In the genomic region with DNA sequence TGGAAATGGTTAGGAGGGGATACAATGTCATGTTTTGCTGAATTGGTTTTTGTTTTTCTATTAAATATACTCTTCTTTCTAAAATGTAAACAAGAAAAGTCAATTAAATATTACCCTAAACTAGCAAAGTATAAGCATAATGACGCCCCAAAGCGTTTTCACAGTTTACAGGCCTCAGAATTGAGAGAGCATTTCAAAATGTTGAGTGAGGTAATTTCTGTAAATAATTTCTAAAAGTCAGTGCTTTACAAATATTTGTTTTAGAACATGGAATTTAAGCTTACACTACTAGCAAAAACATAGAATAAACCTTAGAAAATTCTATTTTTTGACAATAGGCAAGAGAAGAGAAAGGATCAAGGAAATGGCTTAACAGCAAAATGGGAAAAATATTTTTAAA, we compare ENCODE assay signal across 1 cellular context.
TF ChIP-seq lines count a peak whose summit lies in the region.

No MANE protein-coding gene starts in this region.

TF ChIP-seq in liver, 16 proteins besides CTCF, POLR2A, EP300 and RAD21 (continued from another document):
- TF ChIP-seq, protein P1, sequence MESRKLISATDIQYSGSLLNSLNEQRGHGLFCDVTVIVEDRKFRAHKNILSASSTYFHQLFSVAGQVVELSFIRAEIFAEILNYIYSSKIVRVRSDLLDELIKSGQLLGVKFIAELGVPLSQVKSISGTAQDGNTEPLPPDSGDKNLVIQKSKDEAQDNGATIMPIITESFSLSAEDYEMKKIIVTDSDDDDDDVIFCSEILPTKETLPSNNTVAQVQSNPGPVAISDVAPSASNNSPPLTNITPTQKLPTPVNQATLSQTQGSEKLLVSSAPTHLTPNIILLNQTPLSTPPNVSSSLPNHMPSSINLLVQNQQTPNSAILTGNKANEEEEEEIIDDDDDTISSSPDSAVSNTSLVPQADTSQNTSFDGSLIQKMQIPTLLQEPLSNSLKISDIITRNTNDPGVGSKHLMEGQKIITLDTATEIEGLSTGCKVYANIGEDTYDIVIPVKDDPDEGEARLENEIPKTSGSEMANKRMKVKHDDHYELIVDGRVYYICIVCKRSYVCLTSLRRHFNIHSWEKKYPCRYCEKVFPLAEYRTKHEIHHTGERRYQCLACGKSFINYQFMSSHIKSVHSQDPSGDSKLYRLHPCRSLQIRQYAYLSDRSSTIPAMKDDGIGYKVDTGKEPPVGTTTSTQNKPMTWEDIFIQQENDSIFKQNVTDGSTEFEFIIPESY (IDR thresholded peaks at IDR 0.05) = no peak
- TF ChIP-seq EGR1 (IDR thresholded peaks at IDR 0.05; ENCODE audit: low read depth in 2 of 2) = no peak
- TF ChIP-seq FOXA1 (IDR thresholded peaks at IDR 0.05) = no peak
- TF ChIP-seq, protein P2, sequence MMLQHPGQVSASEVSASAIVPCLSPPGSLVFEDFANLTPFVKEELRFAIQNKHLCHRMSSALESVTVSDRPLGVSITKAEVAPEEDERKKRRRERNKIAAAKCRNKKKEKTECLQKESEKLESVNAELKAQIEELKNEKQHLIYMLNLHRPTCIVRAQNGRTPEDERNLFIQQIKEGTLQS (IDR thresholded peaks at IDR 0.05) = no peak
- TF ChIP-seq JUND (IDR thresholded peaks at IDR 0.05) = peak; percentile 17 to 53
- no peak for TF ChIP-seq TAF1 (conservative IDR thresholded peaks at IDR 0.05)
- TF ChIP-seq NR2F2 (IDR thresholded peaks at IDR 0.05) = no peak
- TF ChIP-seq, protein P3, sequence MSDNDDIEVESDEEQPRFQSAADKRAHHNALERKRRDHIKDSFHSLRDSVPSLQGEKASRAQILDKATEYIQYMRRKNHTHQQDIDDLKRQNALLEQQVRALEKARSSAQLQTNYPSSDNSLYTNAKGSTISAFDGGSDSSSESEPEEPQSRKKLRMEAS (IDR thresholded peaks at IDR 0.05) = no peak
- no peak for TF ChIP-seq HNF4G (IDR thresholded peaks at IDR 0.05)
- TF ChIP-seq YY1 (IDR thresholded peaks at IDR 0.05) = peak; percentile 21
- peak; percentile 35 for TF ChIP-seq SP1 (IDR thresholded peaks at IDR 0.05)
- TF ChIP-seq RXRA (IDR thresholded peaks at IDR 0.05) = no peak
- TF ChIP-seq GABPA (IDR thresholded peaks at IDR 0.05 in 1 of 2, conservative IDR thresholded peaks at IDR 0.05 in 1 of 2) = no peak
- TF ChIP-seq, protein P4, sequence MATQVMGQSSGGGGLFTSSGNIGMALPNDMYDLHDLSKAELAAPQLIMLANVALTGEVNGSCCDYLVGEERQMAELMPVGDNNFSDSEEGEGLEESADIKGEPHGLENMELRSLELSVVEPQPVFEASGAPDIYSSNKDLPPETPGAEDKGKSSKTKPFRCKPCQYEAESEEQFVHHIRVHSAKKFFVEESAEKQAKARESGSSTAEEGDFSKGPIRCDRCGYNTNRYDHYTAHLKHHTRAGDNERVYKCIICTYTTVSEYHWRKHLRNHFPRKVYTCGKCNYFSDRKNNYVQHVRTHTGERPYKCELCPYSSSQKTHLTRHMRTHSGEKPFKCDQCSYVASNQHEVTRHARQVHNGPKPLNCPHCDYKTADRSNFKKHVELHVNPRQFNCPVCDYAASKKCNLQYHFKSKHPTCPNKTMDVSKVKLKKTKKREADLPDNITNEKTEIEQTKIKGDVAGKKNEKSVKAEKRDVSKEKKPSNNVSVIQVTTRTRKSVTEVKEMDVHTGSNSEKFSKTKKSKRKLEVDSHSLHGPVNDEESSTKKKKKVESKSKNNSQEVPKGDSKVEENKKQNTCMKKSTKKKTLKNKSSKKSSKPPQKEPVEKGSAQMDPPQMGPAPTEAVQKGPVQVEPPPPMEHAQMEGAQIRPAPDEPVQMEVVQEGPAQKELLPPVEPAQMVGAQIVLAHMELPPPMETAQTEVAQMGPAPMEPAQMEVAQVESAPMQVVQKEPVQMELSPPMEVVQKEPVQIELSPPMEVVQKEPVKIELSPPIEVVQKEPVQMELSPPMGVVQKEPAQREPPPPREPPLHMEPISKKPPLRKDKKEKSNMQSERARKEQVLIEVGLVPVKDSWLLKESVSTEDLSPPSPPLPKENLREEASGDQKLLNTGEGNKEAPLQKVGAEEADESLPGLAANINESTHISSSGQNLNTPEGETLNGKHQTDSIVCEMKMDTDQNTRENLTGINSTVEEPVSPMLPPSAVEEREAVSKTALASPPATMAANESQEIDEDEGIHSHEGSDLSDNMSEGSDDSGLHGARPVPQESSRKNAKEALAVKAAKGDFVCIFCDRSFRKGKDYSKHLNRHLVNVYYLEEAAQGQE (IDR thresholded peaks at IDR 0.05) = no peak
- peak in 1 of 2 donors; percentile 12 for TF ChIP-seq HNF4A (conservative IDR thresholded peaks at IDR 0.05)
TF ChIP-seq in liver: peak in this region for 4.
